Comparison of ENCODE assay signal across 1 cellular context in genomic region chr6:132843316-132844040, GRCh38.
TF ChIP-seq lines count a peak whose summit lies in the region.

No MANE protein-coding gene starts in this region.

TF ChIP-seq in HepG2, 621 proteins besides CTCF, POLR2A, EP300 and RAD21 (continued from another document and continues in another):
- TF ChIP-seq ZNF318 (CRISPR knock-in tag; IDR thresholded peaks at IDR 0.05) (no peak), ZNF572 (CRISPR knock-in tag; IDR thresholded peaks at IDR 0.05) (no peak), NR1H2 (CRISPR knock-in tag; IDR thresholded peaks at IDR 0.05; ENCODE audit: borderline replicate concordance, low read depth) (0 out of 2 replicates have a peak, but pooled peaks have one; percentile 72), SRSF1 (optimal IDR thresholded peaks at IDR 0.05; ENCODE audit: low read depth, low read length) (no peak), PAWR (CRISPR knock-in tag; IDR thresholded peaks at IDR 0.05; ENCODE audit: borderline replicate concordance) (no peak), KDM3A (CRISPR knock-in tag; IDR thresholded peaks at IDR 0.05; ENCODE audit: low read depth) (no peak), KDM2A (CRISPR knock-in tag; IDR thresholded peaks at IDR 0.05; ENCODE audit: borderline replicate concordance, low read depth) (no peak), ZNF766 (CRISPR knock-in tag; IDR thresholded peaks at IDR 0.05; ENCODE audit: borderline replicate concordance) (no peak), ZNF816 (CRISPR knock-in tag; IDR thresholded peaks at IDR 0.05; ENCODE audit: borderline replicate concordance) (no peak), ZNF362 (CRISPR knock-in tag; IDR thresholded peaks at IDR 0.05; ENCODE audit: borderline replicate concordance) (no peak), ZNF605 (CRISPR knock-in tag; IDR thresholded peaks at IDR 0.05) (no peak), ZMYM3 (CRISPR knock-in tag; IDR thresholded peaks at IDR 0.05) (no peak), ZNF562 (CRISPR knock-in tag; IDR thresholded peaks at IDR 0.05; ENCODE audit: borderline replicate concordance) (no peak), POLR2G (IDR thresholded peaks at IDR 0.05; ENCODE audit: low read depth, low read length) (no peak), ARID5B (CRISPR knock-in tag; IDR thresholded peaks at IDR 0.05) (peak; percentile 96), GTF2F1 (IDR thresholded peaks at IDR 0.05; ENCODE audit: low read length) (no peak), ZNF615 (CRISPR knock-in tag; IDR thresholded peaks at IDR 0.05; ENCODE audit: borderline replicate concordance) (no peak), ZNF784 (CRISPR knock-in tag; IDR thresholded peaks at IDR 0.05; ENCODE audit: borderline replicate concordance) (no peak), CENPBD1 (CRISPR knock-in tag; IDR thresholded peaks at IDR 0.05; ENCODE audit: borderline replicate concordance, low read depth) (no peak), SNAPC4 (CRISPR knock-in tag; IDR thresholded peaks at IDR 0.05) (no peak), ZNF678 (CRISPR knock-in tag; IDR thresholded peaks at IDR 0.05) (no peak), ZNF496 (CRISPR knock-in tag; IDR thresholded peaks at IDR 0.05; ENCODE audit: insufficient replicate concordance) (no peak), ZNF441 (CRISPR knock-in tag; IDR thresholded peaks at IDR 0.05; ENCODE audit: borderline replicate concordance) (no peak), CHD2 (IDR thresholded peaks at IDR 0.05; ENCODE audit: low read depth, low read length) (no peak), THAP9 (CRISPR knock-in tag; IDR thresholded peaks at IDR 0.05; ENCODE audit: borderline replicate concordance) (no peak), ZHX1 (CRISPR knock-in tag; IDR thresholded peaks at IDR 0.05; ENCODE audit: low read depth) (no peak), ZNF724P (CRISPR knock-in tag; IDR thresholded peaks at IDR 0.05; ENCODE audit: borderline replicate concordance) (no peak), HOXA7 (CRISPR knock-in tag; IDR thresholded peaks at IDR 0.05) (no peak), SOX6 (IDR thresholded peaks at IDR 0.05) (no peak), SOX6 (CRISPR knock-in tag; IDR thresholded peaks at IDR 0.05) (peak; percentile 49; the same call in 1 of the 2 replicates)
